8 cellular contexts compared by ENCODE assay signal in genomic region chr9:91422832-91423711, GRCh38. TPM values are rescaled to one million over a fixed set of nuclear protein-coding genes. Genes with fewer than 3 reads are reported as not detected.
DNase-seq lines count a peak whose midpoint lies in the region; ATAC-seq and TF ChIP-seq lines count a peak whose summit lies in the region.

No MANE protein-coding gene starts in this region.

- peak overlapping the region; percentile 83 to 98 for H3K9ac ChIP-seq in duodenal mucosa (ENCODE audit: low read depth in 1 of 2, low read length in 2 of 2)

- DNase-seq in NCI-H2107 treated with DMSO at 0.1 percent for 48 hours (lab: John Stamatoyannopoulos, UW; ENCODE audit: unreplicated experiment): peak; percentile 5
- no peak for DNase-seq in NCI-H2107 (lab: John Stamatoyannopoulos, UW)
- peak; percentile 5 to 13 for DNase-seq in NCI-H1930 (lab: John Stamatoyannopoulos, UW)
- peak; percentile 55 to 56 for DNase-seq in activated CD4-positive, alpha-beta T cell treated with anti-CD3 and anti-CD28 coated beads, Interleukin-2, amount 50 U/mL, for 4 hours
- peak; percentile 73 to 94 for DNase-seq in lower leg skin (ENCODE audit: low spot score in 2 of 2)
- DNase-seq in stimulated activated CD4-positive, alpha-beta T cell treated with anti-CD3 and anti-CD28 coated beads, Interleukin-4, amount 100 ng/mL, for 48 hours (ENCODE audit: low read depth in 2 of 2): peak; percentile 37 to 43

- H3K36me3 ChIP-seq in duodenal mucosa (ENCODE audit: control insufficient read depth in 1 of 2, insufficient read depth in 2 of 2, low read length in 2 of 2): no peaks in the 10 kb centered on the region

- no peak for TF ChIP-seq CTCF in lower leg skin (IDR thresholded peaks at IDR 0.05)

- peak; percentile 45 for ATAC-seq in HG02759 (IDR thresholded peaks at IDR 0.05; ENCODE audit: unreplicated experiment)

- H3K4me3 ChIP-seq in duodenal mucosa (ENCODE audit: low read depth in 1 of 2, low read length in 2 of 2) (peak overlapping the region; percentile 87 to 88), lower leg skin (ENCODE audit: low read depth, poor library complexity, severe bottlenecking) (peak overlapping the region; percentile 88)

- H3K27ac ChIP-seq in duodenal mucosa (ENCODE audit: low read depth, low read length): peak overlapping the region; percentile 90

- H3K4me1 ChIP-seq in duodenal mucosa (ENCODE audit: control insufficient read depth in 1 of 2, insufficient read depth in 2 of 2, low read length in 2 of 2): peaks cover 26 to 28% of the 10 kb centered on the region in 2 donors

- whole genome bisulfite sequencing in lower leg skin, 2 donors: 0% methylated on average over 35 to 40 of the region's 74 CpGs

- no peak for TF ChIP-seq POLR2A in lower leg skin (IDR thresholded peaks at IDR 0.05)

- no peaks in the 10 kb centered on the region for H3K9me3 ChIP-seq in duodenal mucosa (ENCODE audit: control insufficient read depth in 1 of 2, low read length in 2 of 2)

- no peaks in the 10 kb centered on the region for H3K27me3 ChIP-seq in duodenal mucosa (ENCODE audit: control insufficient read depth in 1 of 2, insufficient read depth in 2 of 2, low read length in 2 of 2)

- intact Hi-C loops in lower leg skin (cut with DNase I; ENCODE audit: low total_unique reads): loop anchor here (10.0 kb wide), 2 partner anchors 228 to 438 kb away; no protein-coding TSS in a partner anchor

RNA-seq across cellular contexts. Expression of gene NFIL3, which starts 0.6 kb away (rescaled TPM):
- 10 to 100 TPM; 23.5 to 42.5 (median 37.6) TPM for total RNA-seq in lower leg skin
